Comparison of ENCODE assay signal across 21 cellular contexts in genomic region chr2:33704352-33704751, GRCh38.
DNase-seq lines count a peak whose midpoint lies in the region; ATAC-seq, FAIRE-seq and TF ChIP-seq lines count a peak whose summit lies in the region.
"Had no signal": no experiment of that assay in that cellular context is flagged by ENCODE, and none has a peak within 500 bp of the region (broad histone marks: within the 10 kb centered on the region; RNA-seq: fewer than 3 reads in every experiment).

No MANE protein-coding gene starts in this region.

- TF ChIP-seq CTCF in liver (IDR thresholded peaks at IDR 0.05; ENCODE audit: low read depth, low read length, missing input control): no peak
- no peak for TF ChIP-seq CTCF in HepG2 (CRISPR knock-in tag; IDR thresholded peaks at IDR 0.05)
- no peak for TF ChIP-seq CTCF in right lobe of liver (IDR thresholded peaks at IDR 0.05)

- POLR2A ChIA-PET in HepG2 (lab: Yijun Ruan, JAX): no interaction called here

- TF ChIP-seq POLR2A in HepG2 (IDR thresholded peaks at IDR 0.05; ENCODE audit: insufficient read depth in 1 of 2, low read depth in 2 of 2, low read length in 2 of 2) (no peak), right lobe of liver (IDR thresholded peaks at IDR 0.05) (no peak)

- no peak for ATAC-seq in HepG2
- peak; percentile 46 to 62 (median 52) for ATAC-seq in right lobe of liver
- ATAC-seq: A549, SK-N-SH treated with all-trans-retinoic acid at 6 μM for 48 hours had no signal

- no peak overlapping the region for H2AFZ ChIP-seq in HepG2 (ENCODE audit: low read length)

- TF ChIP-seq EP300 in HepG2 (IDR thresholded peaks at IDR 0.05; ENCODE audit: low read depth in 2 of 2, low read length in 2 of 2): no peak
- TF ChIP-seq EP300 in HepG2 (CRISPR knock-in tag; IDR thresholded peaks at IDR 0.05; ENCODE audit: borderline replicate concordance): no peak

- no peak for FAIRE-seq in HepG2 (lab: Jason Lieb, UNC)
- FAIRE-seq: A549, GM12892, GM18507 had no signal

- DNase-seq in HepG2 (ENCODE audit: low spot score) (no peak), dermis blood vessel endothelial cell (peak; percentile 68), right lobe of liver (no peak), retina (peak; percentile 25), NCI-H1048 (lab: John Stamatoyannopoulos, UW) (no peak)
- no peak for DNase-seq in activated CD4-positive, alpha-beta T cell treated with anti-CD3 and anti-CD28 coated beads for 48 hours
- no peak for DNase-seq in activated naive CD4-positive, alpha-beta T cell treated with anti-CD3 and anti-CD28 coated beads, Interleukin-2, amount 50 U/mL, for 16 hours
- DNase-seq: CD8-positive, alpha-beta memory T cell; DMS79; GOT3; NCI-H1436; NCI-H1930; NCI-H2171; OCI-M1; SHP77 had no signal

- CTCF ChIA-PET in HepG2 (lab: Yijun Ruan, JAX; ENCODE audit: low intra/inter-chr PET ratio, low total read pairs): no interaction called here

- H3K9me3 ChIP-seq in liver (ENCODE audit: control insufficient read depth in 4 of 4, low read length in 3 of 4): peaks cover 0 to 2% (median 0%) of the 10 kb centered on the region in 4 donors
- no peaks in the 10 kb centered on the region for H3K9me3 ChIP-seq in HepG2 (ENCODE audit: low read length)
- H3K9me3 ChIP-seq in right lobe of liver: no peaks in the 10 kb centered on the region
- H3K9me3 ChIP-seq: A549; BLaER1 treated with 17β-estradiol and CSF1 and Interleukin-3, amounts not matched to agents 10 nM and 100 nM had no signal

- no peaks in the 10 kb centered on the region for H4K20me1 ChIP-seq in HepG2 (ENCODE audit: insufficient read depth, low read length)
- H4K20me1 ChIP-seq: BLaER1 treated with 17β-estradiol and CSF1 and Interleukin-3, amounts not matched to agents 10 nM and 100 nM had no signal

- in situ Hi-C loops in HepG2 (cut with HindIII; ENCODE audit: extremely low pct_ligation_motif_present, low pct_unique_long_range_greater_than_20kb): no loop called here

- no TSS peak for BruUV-seq in HepG2 (replicated peaks; lab: Mats Ljungman, UMichigan)

- H3K4me1 ChIP-seq in liver (ENCODE audit: control insufficient read depth in 4 of 4, insufficient read depth in 4 of 4, low read length in 3 of 4) (no peaks in the 10 kb centered on the region), HepG2 (ENCODE audit: insufficient read depth, low read length) (no peaks in the 10 kb centered on the region), right lobe of liver (no peaks in the 10 kb centered on the region)
- H3K4me1 ChIP-seq: A549 had no signal

- H3K27me3 ChIP-seq in liver (ENCODE audit: control insufficient read depth in 4 of 4, insufficient read depth in 4 of 4, low read length in 3 of 4) (peaks cover 0 to 6% (median 0%) of the 10 kb centered on the region in 4 donors), HepG2 (ENCODE audit: control insufficient read depth in 1 of 2, insufficient read depth in 2 of 2, low read length in 2 of 2) (no peaks in the 10 kb centered on the region), right lobe of liver (no peaks in the 10 kb centered on the region)
- H3K27me3 ChIP-seq: BLaER1 treated with 17β-estradiol and CSF1 and Interleukin-3, amounts not matched to agents 10 nM and 100 nM had no signal

- H3K9ac ChIP-seq in liver (ENCODE audit: low read depth in 1 of 2, low read length in 2 of 2) (no peak overlapping the region), HepG2 (ENCODE audit: insufficient read depth, low read depth, low read length) (no peak overlapping the region)
- H3K9ac ChIP-seq: BLaER1 treated with 17β-estradiol and CSF1 and Interleukin-3, amounts not matched to agents 10 nM and 100 nM had no signal

- no peaks in the 10 kb centered on the region for H3K36me3 ChIP-seq in liver (ENCODE audit: control insufficient read depth in 4 of 4, insufficient read depth in 3 of 4, low read depth in 1 of 4, low read length in 3 of 4)
- H3K36me3 ChIP-seq in HepG2 (replicated peaks in 1 of 2; ENCODE audit: control insufficient read depth in 1 of 2, insufficient read depth in 2 of 2, low read length in 2 of 2): no peaks in the 10 kb centered on the region
- no peaks in the 10 kb centered on the region for H3K36me3 ChIP-seq in right lobe of liver
- H3K36me3 ChIP-seq: BLaER1 treated with 17β-estradiol and CSF1 and Interleukin-3, amounts not matched to agents 10 nM and 100 nM had no signal

- no peak overlapping the region for H3K4me2 ChIP-seq in HepG2 (ENCODE audit: low read depth, low read length)
- H3K4me2 ChIP-seq: A549 had no signal

- no peaks in the 10 kb centered on the region for H3K79me2 ChIP-seq in HepG2 (ENCODE audit: insufficient read depth, low read length)

- H3K4me3 ChIP-seq in liver (ENCODE audit: low read depth in 1 of 3, low read length in 3 of 3) (no peak overlapping the region), HepG2 (replicated peaks in 1 of 3; ENCODE audit: insufficient read depth in 1 of 3, low read depth in 2 of 3, low read length in 3 of 3) (no peak overlapping the region), right lobe of liver (no peak overlapping the region)
- H3K4me3 ChIP-seq: A549; BLaER1 treated with 17β-estradiol and CSF1 and Interleukin-3, amounts not matched to agents 10 nM and 100 nM had no signal

- intact Hi-C loops in HepG2 (cut with micrococcal nuclease; ENCODE audit: unreplicated experiment): no loop called here
- intact Hi-C loops in right lobe of liver (cut with DNase I): no loop called here

- WGBS in liver: 38% methylated on average over 2 of the region's 2 CpGs
- 6% methylated on average over 2 of the region's 2 CpGs for whole genome bisulfite sequencing in HepG2 (ENCODE audit: low lambda C conversion rate)
- WGBS in right lobe of liver (ENCODE audit: insufficient coverage, low coverage, low lambda C conversion rate, missing lambda C conversion rate): 7% methylated on average over 2 of the region's 2 CpGs

- TF ChIP-seq RAD21 in liver (IDR thresholded peaks at IDR 0.05) (peak; percentile 11 to 19), HepG2 (CRISPR knock-in tag; IDR thresholded peaks at IDR 0.05) (no peak)

- H3K27ac ChIP-seq in liver (ENCODE audit: low read depth in 1 of 2, low read length in 2 of 2) (peak overlapping the region in 1 of 2 donors; percentile 31), HepG2 (ENCODE audit: extremely low read length, insufficient read depth, low read length) (no peak overlapping the region), right lobe of liver (peak overlapping the region in 1 of 3 donors; percentile 26)
- H3K27ac ChIP-seq: A549; BLaER1 treated with 17β-estradiol and CSF1 and Interleukin-3, amounts not matched to agents 10 nM and 100 nM had no signal

TF ChIP-seq in liver, 16 proteins besides CTCF, POLR2A, EP300 and RAD21 (continues in another document):
- TF ChIP-seq YY1 (IDR thresholded peaks at IDR 0.05): no peak
- no peak for TF ChIP-seq FOXA2 (IDR thresholded peaks at IDR 0.05)
- no peak for TF ChIP-seq ZBTB33 (IDR thresholded peaks at IDR 0.05)
- no peak for TF ChIP-seq ATF3 (IDR thresholded peaks at IDR 0.05)
- TF ChIP-seq MAX (IDR thresholded peaks at IDR 0.05): no peak
- no peak for TF ChIP-seq SP1 (IDR thresholded peaks at IDR 0.05)

TF ChIP-seq in HepG2, 621 proteins besides CTCF, POLR2A, EP300 and RAD21:
- TF ChIP-seq MXI1 (IDR thresholded peaks at IDR 0.05; ENCODE audit: borderline replicate concordance, low read depth, low read length): no peak
- TF ChIP-seq NR0B2 (CRISPR knock-in tag; IDR thresholded peaks at IDR 0.05): no peak
- TF ChIP-seq THAP11 (CRISPR knock-in tag; IDR thresholded peaks at IDR 0.05): no peak
- TF ChIP-seq ETV5 (CRISPR knock-in tag; IDR thresholded peaks at IDR 0.05; ENCODE audit: borderline replicate concordance): no peak
- no peak for TF ChIP-seq ZNF670 (CRISPR knock-in tag; IDR thresholded peaks at IDR 0.05; ENCODE audit: borderline replicate concordance)
- no peak for TF ChIP-seq NFIB (CRISPR knock-in tag; IDR thresholded peaks at IDR 0.05; ENCODE audit: borderline replicate concordance)
- no peak for TF ChIP-seq ZBTB44 (CRISPR knock-in tag; IDR thresholded peaks at IDR 0.05)
- no peak for TF ChIP-seq AKAP8 (CRISPR knock-in tag; IDR thresholded peaks at IDR 0.05)

Comparison
In these comparisons a context has a peak if more than half of its experiments do, and no peak if none do; other contexts are left out.
1. DNase-seq: peak in dermis blood vessel endothelial cell (single experiment) and retina (single experiment); none in HepG2 (single experiment), right lobe of liver (0 of 3), NCI-H1048 (single experiment), activated CD4-positive, alpha-beta T cell treated with anti-CD3 and anti-CD28 coated beads for 48 hours (single experiment) and activated naive CD4-positive, alpha-beta T cell treated with anti-CD3 and anti-CD28 coated beads, Interleukin-2, amount 50 U/mL, for 16 hours (single experiment).